28 cellular contexts compared by ENCODE assay signal in the genomic region with DNA sequence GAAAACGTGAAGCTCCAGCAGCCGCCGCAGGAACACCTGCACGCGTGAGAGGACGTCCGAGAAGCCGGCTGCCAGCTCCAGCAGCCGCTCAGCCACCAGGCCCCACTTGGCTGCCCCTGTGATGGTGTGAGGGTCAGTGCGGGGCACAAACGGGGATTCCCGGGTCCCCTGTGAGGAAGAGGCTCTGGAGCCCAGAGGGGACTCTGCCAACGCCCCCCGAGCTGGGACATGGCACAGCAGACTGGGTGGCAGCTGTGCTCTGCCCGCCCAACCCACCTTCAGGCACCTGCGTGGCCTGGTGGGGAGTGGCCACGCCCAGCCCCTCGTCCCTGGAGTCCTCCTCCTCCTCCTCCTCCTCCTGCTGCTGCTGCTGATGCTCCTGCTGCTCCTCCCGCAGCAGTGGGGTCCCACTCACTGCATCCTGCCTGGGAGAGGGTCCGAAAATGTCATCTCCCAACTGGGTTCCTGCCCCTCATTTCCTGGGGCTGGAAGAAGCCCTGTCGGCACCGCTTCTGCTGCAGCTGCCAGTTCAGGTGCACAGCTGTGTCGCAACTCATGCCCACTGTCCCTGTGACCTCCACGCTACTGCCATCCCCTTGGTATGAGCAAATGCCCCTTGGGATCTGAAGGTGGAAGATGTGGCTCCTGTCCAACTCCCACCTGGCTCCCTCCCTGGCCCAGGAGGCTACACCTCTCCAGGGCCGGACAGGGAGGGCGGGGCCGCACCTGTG. TPM values are rescaled to one million over a fixed set of nuclear protein-coding genes. Genes with fewer than 3 reads are reported as not detected.
"Had no signal": no experiment of that assay in that cellular context is flagged by ENCODE, and none has a peak within 500 bp of the region (broad histone marks: within the 10 kb centered on the region; RNA-seq: fewer than 3 reads in every experiment).

No MANE protein-coding gene starts in this region.

- H3K27me3 ChIP-seq: body of pancreas, colonic mucosa, heart left ventricle had no signal

- ATAC-seq: activated CD8-positive, alpha-beta T cell treated with anti-CD3 and anti-CD28 coated beads for 36 hours; activated T-cell treated with anti-CD3 and anti-CD28 coated beads, Interleukin-2, amount 50 U/mL, for 4 hours; activated T-helper 17 cell treated with anti-CD3 and anti-CD28 coated beads, Interleukin-2, amount 50 U/mL, for 72 hours; body of pancreas; esophagus mucosa; heart left ventricle had no signal

- H3K4me3 Mint-ChIP-seq: activated B cell treated with CpG ODN at 0.5 μM for 24 hours; activated CD8-positive, alpha-beta T cell treated with anti-CD3 and anti-CD28 coated beads for 36 hours; activated naive CD8-positive, alpha-beta T cell; activated T-cell treated with anti-CD3 and anti-CD28 coated beads, Interleukin-2, amount 50 U/mL, for 4 hours; activated T-helper 17 cell treated with anti-CD3 and anti-CD28 coated beads, Interleukin-2, amount 50 U/mL, for 72 hours; endodermal cell had no signal

- H3K36me3 ChIP-seq: WERI-Rb-1 had no signal

- H3K9me3 Mint-ChIP-seq: activated B cell treated with CpG ODN at 0.5 μM for 24 hours; activated CD8-positive, alpha-beta T cell treated with anti-CD3 and anti-CD28 coated beads for 36 hours; activated T-cell treated with anti-CD3 and anti-CD28 coated beads, Interleukin-2, amount 50 U/mL, for 4 hours; activated T-helper 17 cell treated with anti-CD3 and anti-CD28 coated beads, Interleukin-2, amount 50 U/mL, for 72 hours; endodermal cell had no signal

- H3K4me1 Mint-ChIP-seq: activated T-helper 17 cell treated with anti-CD3 and anti-CD28 coated beads, Interleukin-2, amount 50 U/mL, for 72 hours; endodermal cell had no signal

- FAIRE-seq: frontal cortex had no signal

- H3K27ac ChIP-seq: body of pancreas, colonic mucosa, heart left ventricle, WERI-Rb-1 had no signal

- DNase-seq: activated B cell treated with CpG ODN at 0.5 μM for 24 hours; activated CD4-positive, alpha-beta T cell treated with anti-CD3 and anti-CD28 coated beads for 48 hours; activated CD4-positive, alpha-beta T cell treated with anti-CD3 and anti-CD28 coated beads, Interleukin-2, amount 50 U/mL, for 1 hour; activated CD4-positive, alpha-beta T cell treated with anti-CD3 and anti-CD28 coated beads, Interleukin-2, amount 50 U/mL, for 48 hours; activated CD8-positive, alpha-beta memory T cell treated with anti-CD3 and anti-CD28 coated beads for 24 hours; activated CD8-positive, alpha-beta T cell treated with anti-CD3 and anti-CD28 coated beads for 36 hours; activated effector memory CD4-positive, alpha-beta T cell treated with Interleukin-2 at 50 U/mL for 16 hours; activated gamma-delta T cell treated with Interleukin-2 at 50 U/mL for 16 hours; activated naive CD4-positive, alpha-beta T cell treated with anti-CD3 and anti-CD28 coated beads, Interleukin-2, amount 50 U/mL, for 16 hours; activated naive CD4-positive, alpha-beta T cell treated with Interleukin-2 at 50 U/mL for 16 hours; activated T-cell treated with anti-CD3 and anti-CD28 coated beads, Interleukin-2, amount 50 U/mL, for 4 hours; amniotic stem cell; anterior cingulate cortex; body of pancreas; caudate nucleus; cerebellar nuclear complex; colonic mucosa; effector CD8-positive, alpha-beta T cell; endodermal cell; foreskin fibroblast; heart left ventricle; hypothalamus; T1000; WERI-Rb-1 had no signal

- H3K4me3 ChIP-seq: body of pancreas, colonic mucosa, heart left ventricle had no signal

- H3K4me1 ChIP-seq: colonic mucosa had no signal

- H3K9me3 ChIP-seq: body of pancreas, colonic mucosa, heart left ventricle had no signal

- H3K27me3 Mint-ChIP-seq: activated B cell treated with CpG ODN at 0.5 μM for 24 hours; activated CD8-positive, alpha-beta T cell treated with anti-CD3 and anti-CD28 coated beads for 36 hours; activated naive CD8-positive, alpha-beta T cell; activated T-helper 17 cell treated with anti-CD3 and anti-CD28 coated beads, Interleukin-2, amount 50 U/mL, for 72 hours had no signal

- H3K36me3 Mint-ChIP-seq: activated naive CD8-positive, alpha-beta T cell had no signal

- H3K27ac Mint-ChIP-seq: activated B cell treated with CpG ODN at 0.5 μM for 24 hours; activated CD8-positive, alpha-beta T cell treated with anti-CD3 and anti-CD28 coated beads for 36 hours; activated naive CD8-positive, alpha-beta T cell; activated T-helper 17 cell treated with anti-CD3 and anti-CD28 coated beads, Interleukin-2, amount 50 U/mL, for 72 hours; endodermal cell had no signal

RNA-seq across cellular contexts. Expression of gene SNAI3, which starts 47.5 kb away (rescaled TPM):
- total RNA-seq: frontal cortex had no signal
